In the genomic region with DNA sequence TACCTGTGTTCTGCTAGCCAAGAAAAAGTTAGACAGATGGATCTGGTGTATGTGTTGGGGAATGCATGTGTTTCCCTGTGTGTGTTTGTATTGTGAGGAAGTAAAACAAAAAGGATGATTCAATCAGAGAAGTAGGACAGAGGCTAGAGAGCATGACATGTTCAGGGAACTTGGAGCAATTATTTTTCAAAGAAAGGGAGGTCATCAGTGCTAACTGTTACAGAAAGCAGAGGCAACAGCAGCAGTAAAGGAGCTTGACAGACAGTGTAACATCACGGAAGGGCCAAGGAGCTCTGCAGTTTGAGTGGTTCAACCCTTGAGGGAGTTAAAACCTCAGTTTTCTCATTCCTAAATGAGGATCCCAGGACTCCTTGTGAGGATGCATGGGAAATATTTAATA, we compare ENCODE assay signal across 33 cellular contexts. TPM values are rescaled to one million over a fixed set of nuclear protein-coding genes. Genes with fewer than 3 reads are reported as not detected.
DNase-seq lines count a peak whose midpoint lies in the region; ATAC-seq, FAIRE-seq and TF ChIP-seq lines count a peak whose summit lies in the region.
"Had no signal": no experiment of that assay in that cellular context is flagged by ENCODE, and none has a peak within 500 bp of the region (broad histone marks: within the 10 kb centered on the region; RNA-seq: fewer than 3 reads in every experiment).

No MANE protein-coding gene starts in this region.

- CTCF ChIA-PET in HepG2 (lab: Yijun Ruan, JAX; ENCODE audit: low intra/inter-chr PET ratio, low total read pairs), result no interaction called here

- no peak for TF ChIP-seq RAD21 in HepG2 (CRISPR knock-in tag; IDR thresholded peaks at IDR 0.05)

- TF ChIP-seq EP300 in HepG2 (IDR thresholded peaks at IDR 0.05; ENCODE audit: low read depth in 2 of 2, low read length in 2 of 2), result no peak
- TF ChIP-seq EP300 in HepG2 (CRISPR knock-in tag; IDR thresholded peaks at IDR 0.05; ENCODE audit: borderline replicate concordance), result no peak
- no peak for TF ChIP-seq EP300 in ovary (IDR thresholded peaks at IDR 0.05)

- in situ Hi-C loops in HepG2 (cut with HindIII; ENCODE audit: extremely low pct_ligation_motif_present, low pct_unique_long_range_greater_than_20kb), result no loop called here

- 14% methylated on average over 1 of the region's 1 CpG for WGBS in HepG2 (ENCODE audit: low lambda C conversion rate)
- WGBS in ovary, 3 donors, result 52 to 60% (median 57%) methylated on average over 1 of the region's 1 CpG

- intact Hi-C loops in HepG2 (cut with micrococcal nuclease; ENCODE audit: unreplicated experiment), result loop anchor here (10.0 kb wide), 1 partner anchor 113 kb away; no protein-coding TSS in a partner anchor
- intact Hi-C loops in sciatic nerve (cut with DNase I), result no loop called here
- intact Hi-C loops in ovary (cut with DNase I), result no loop called here

- ATAC-seq in HepG2 (no peak), sciatic nerve (peak; percentile 44), GM18511 (IDR thresholded peaks at IDR 0.05; ENCODE audit: unreplicated experiment) (no peak)
- ATAC-seq: activated CD4-positive, alpha-beta T cell treated with anti-CD3 and anti-CD28 coated beads for 36 hours; activated CD8-positive, alpha-beta T cell treated with anti-CD3 and anti-CD28 coated beads, Interleukin-2, amount 10 ng/mL, durations not matched to agents 7 days and 5 days; right cardiac atrium; stimulated activated memory B cell treated with anti-CD40 and anti-IgM and Interleukin-4, amounts not matched to agents 10 μg/mL and 1 μg/mL and 100 μg/mL, for 72 hours; T-helper 17 cell had no signal

- TF ChIP-seq CTCF in HepG2 (CRISPR knock-in tag; IDR thresholded peaks at IDR 0.05), result no peak
- no peak for TF ChIP-seq CTCF in ovary (IDR thresholded peaks at IDR 0.05)

- H3K4me2 ChIP-seq in Karpas-422 (ENCODE audit: low read depth, low read length, poor library complexity, severe bottlenecking) (peak overlapping the region; percentile 53), HepG2 (ENCODE audit: low read depth, low read length) (no peak overlapping the region)
- H3K4me2 ChIP-seq: SK-N-SH had no signal

- H3K4me3 ChIP-seq in Karpas-422 (ENCODE audit: low read length), result no peak overlapping the region
- H3K4me3 ChIP-seq in SJCRH30, result no peak overlapping the region
- no peak overlapping the region for H3K4me3 ChIP-seq in HepG2 (replicated peaks in 1 of 3; ENCODE audit: insufficient read depth in 1 of 3, low read depth in 2 of 3, low read length in 3 of 3)
- H3K4me3 ChIP-seq in ovary, result no peak overlapping the region
- H3K4me3 ChIP-seq: GM23248, upper lobe of left lung had no signal

- H3K27ac ChIP-seq in Karpas-422 (ENCODE audit: low read length) (peak overlapping the region; percentile 45), SJCRH30 (peak overlapping the region; percentile 58; the same call in 1 of the 2 replicates), HepG2 (ENCODE audit: extremely low read length, insufficient read depth, low read length) (no peak overlapping the region), ovary (no peak overlapping the region)
- H3K27ac ChIP-seq: GM23248, upper lobe of left lung had no signal

- H3K9ac ChIP-seq in Karpas-422 (ENCODE audit: low read length) (0 out of 2 replicates have a peak overlapping the region, but pooled peaks have one; percentile 6), HepG2 (ENCODE audit: insufficient read depth, low read depth, low read length) (no peak overlapping the region)
- H3K9ac ChIP-seq: GM23248, SK-N-SH had no signal

- H4K20me1 ChIP-seq in Karpas-422 (ENCODE audit: insufficient read depth, low read depth, low read length) (no peaks in the 10 kb centered on the region), HepG2 (ENCODE audit: insufficient read depth, low read length) (no peaks in the 10 kb centered on the region)

- H3K36me3 ChIP-seq in Karpas-422 (ENCODE audit: insufficient read depth, low read length), result no peaks in the 10 kb centered on the region
- H3K36me3 ChIP-seq in SJCRH30, result peaks cover 4% of the 10 kb centered on the region; the same call in 1 of the 2 replicates
- no peaks in the 10 kb centered on the region for H3K36me3 ChIP-seq in HepG2 (replicated peaks in 1 of 2; ENCODE audit: control insufficient read depth in 1 of 2, insufficient read depth in 2 of 2, low read length in 2 of 2)
- H3K36me3 ChIP-seq in ovary, result no peaks in the 10 kb centered on the region
- H3K36me3 ChIP-seq: upper lobe of left lung had no signal

- H3K27me3 ChIP-seq in Karpas-422 (ENCODE audit: low read length), result no peaks in the 10 kb centered on the region
- H3K27me3 ChIP-seq in SJCRH30, result no peaks in the 10 kb centered on the region
- H3K27me3 ChIP-seq in HepG2 (ENCODE audit: control insufficient read depth in 1 of 2, insufficient read depth in 2 of 2, low read length in 2 of 2), result no peaks in the 10 kb centered on the region
- no peaks in the 10 kb centered on the region for H3K27me3 ChIP-seq in ovary
- H3K27me3 ChIP-seq: upper lobe of left lung had no signal

- POLR2A ChIA-PET in HepG2 (lab: Yijun Ruan, JAX), result no interaction called here

- H3K9me3 ChIP-seq in Karpas-422 (ENCODE audit: low read length) (no peaks in the 10 kb centered on the region), SJCRH30 (replicated peaks) (no peaks in the 10 kb centered on the region), HepG2 (ENCODE audit: low read length) (no peaks in the 10 kb centered on the region), ovary (no peaks in the 10 kb centered on the region)
- H3K9me3 ChIP-seq: upper lobe of left lung had no signal

- FAIRE-seq in HepG2 (lab: Jason Lieb, UNC), result no peak
- FAIRE-seq: astrocyte, GM12892 had no signal

- H3K9me2 ChIP-seq in Karpas-422 (replicated peaks; ENCODE audit: insufficient read depth, low read length), result no peaks in the 10 kb centered on the region
- H3K9me2 ChIP-seq: SK-N-SH had no signal

- DNase-seq in Karpas-422, result peak; percentile 54
- DNase-seq in SJCRH30, result peak in 1 of 2 experiments; percentile 26
- DNase-seq in HepG2 (ENCODE audit: low spot score), result no peak
- no peak for DNase-seq in sciatic nerve (ENCODE audit: low spot score)
- no peak for DNase-seq in ovary
- DNase-seq in A172 (ENCODE audit: low spot score), result no peak
- DNase-seq: activated CD4-positive, alpha-beta T cell treated with anti-CD3 and anti-CD28 coated beads for 36 hours; activated CD8-positive, alpha-beta T cell treated with anti-CD3 and anti-CD28 coated beads, Interleukin-2, amount 10 ng/mL, durations not matched to agents 7 days and 5 days; activated gamma-delta T cell; activated naive CD8-positive, alpha-beta T cell treated with anti-CD3 and anti-CD28 coated beads, Interleukin-2, amount 10 ng/mL, durations not matched to agents 7 days and 5 days; activated T-cell treated with anti-CD3 and anti-CD28 coated beads for 4 hours; CD4-positive, CD25-positive, alpha-beta regulatory T cell; GM23248; hippocampal formation; naive B cell; NCI-H1105; NCI-H1930; NCI-H748 treated with DMSO at 0.1 percent for 48 hours; right cardiac atrium; SK-N-SH; stimulated activated CD4-positive, alpha-beta T cell treated with anti-CD3 and anti-CD28 coated beads, Interleukin-4, amount 100 ng/mL, for 1 hour; substantia nigra; T-helper 17 cell had no signal

- H3K4me1 ChIP-seq in Karpas-422 (ENCODE audit: low read length) (peaks cover 29% of the 10 kb centered on the region), SJCRH30 (peaks cover 34% of the 10 kb centered on the region), HepG2 (ENCODE audit: insufficient read depth, low read length) (no peaks in the 10 kb centered on the region), ovary (ENCODE audit: insufficient read depth) (no peaks in the 10 kb centered on the region)
- H3K4me1 ChIP-seq: upper lobe of left lung had no signal

- BruUV-seq in HepG2 (replicated peaks; lab: Mats Ljungman, UMichigan), result no TSS peak

- peak overlapping the region; percentile 73 for H2AFZ ChIP-seq in Karpas-422 (ENCODE audit: low read length)
- H2AFZ ChIP-seq in HepG2 (ENCODE audit: low read length), result no peak overlapping the region
- H2AFZ ChIP-seq: GM23248 had no signal

- no peak for TF ChIP-seq POLR2A in HepG2 (IDR thresholded peaks at IDR 0.05; ENCODE audit: insufficient read depth in 1 of 2, low read depth in 2 of 2, low read length in 2 of 2)
- no peak for TF ChIP-seq POLR2A in ovary (IDR thresholded peaks at IDR 0.05)

- no peaks in the 10 kb centered on the region for H3K79me2 ChIP-seq in Karpas-422 (ENCODE audit: low read length)
- no peaks in the 10 kb centered on the region for H3K79me2 ChIP-seq in HepG2 (ENCODE audit: insufficient read depth, low read length)

RNA-seq across cellular contexts. Expression of gene SPINK1, which starts 13.2 kb away (rescaled TPM):
- total RNA-seq in Karpas-422 (2014; rRNA removed; shearing (Covaris generic); ENCODE audit: low replicate concordance), result not detected in 2 replicates
- not detected in 2 replicates for total RNA-seq in SJCRH30 (2014; rRNA removed; shearing (Covaris generic))
- total RNA-seq in HepG2 (2016; rRNA removed; fragmentation: Illumina TruSeq; extraction: Trizol), result 12.1 and 14.7 TPM in 2 replicates
- 5.9 and 13.9 TPM in 2 replicates for total RNA-seq in HepG2 (2016; cell fraction: cytosol; rRNA removed; fragmentation: Illumina TruSeq; extraction: Trizol; ENCODE audit: low read depth)
- total RNA-seq in HepG2 (2016; cell fraction: insoluble cytoplasmic fraction; rRNA removed; fragmentation: Illumina TruSeq; extraction: Trizol), result 11.2 and 17.2 TPM in 2 replicates
- 6.5 and 7.8 TPM in 2 replicates for total RNA-seq in HepG2 (2016; cell fraction: membrane; rRNA removed; fragmentation: Illumina TruSeq; extraction: Trizol)
- 12.0 and 15.7 TPM in 2 replicates for total RNA-seq in HepG2 (2016; cell fraction: nucleus; rRNA removed; fragmentation: Illumina TruSeq; extraction: Trizol)
- 17.1 and 27.5 TPM in 2 replicates for polyA plus RNA-seq in HepG2 (2011; rRNA removed)
- polyA plus RNA-seq in HepG2 (2011; cell fraction: cytosol; rRNA removed), result 16.9 and 24.8 TPM in 2 replicates
- 1.2 and 10.2 TPM in 2 replicates for polyA plus RNA-seq in HepG2 (2011; cell fraction: nucleus; rRNA removed)
- 6.0 and 22.0 TPM in 2 replicates for polyA plus RNA-seq in HepG2 (2012)
- polyA plus RNA-seq in HepG2 (2016; cell fraction: cytosol; fragmentation: Illumina TruSeq; extraction: Trizol; ENCODE audit: low read depth), result 5.1 and 7.9 TPM in 2 replicates
- 5.7 and 6.0 TPM in 2 replicates for polyA plus RNA-seq in HepG2 (2016; cell fraction: insoluble cytoplasmic fraction; fragmentation: Illumina TruSeq; extraction: Trizol; ENCODE audit: low read depth)
- polyA plus RNA-seq in HepG2 (2016; cell fraction: membrane; fragmentation: Illumina TruSeq; extraction: Trizol; ENCODE audit: low read depth), result 5.1 TPM in 2 replicates
- 11.9 and 13.9 TPM in 2 replicates for polyA plus RNA-seq in HepG2 (2016; cell fraction: nucleus; fragmentation: Illumina TruSeq; extraction: Trizol; ENCODE audit: insufficient read depth, low read depth)
- polyA minus RNA-seq in HepG2 (2011; rRNA and poly(A)+ RNA removed; ENCODE audit: low replicate concordance), result 3.9 TPM in 1 of 2 replicates, not detected in the other
- polyA minus RNA-seq in HepG2 (2011; cell fraction: cytosol; rRNA and poly(A)+ RNA removed), result 0.88 and 5.3 TPM in 2 replicates
- polyA minus RNA-seq in HepG2 (2011; cell fraction: nucleus; rRNA and poly(A)+ RNA removed), result 1.1 and 1.5 TPM in 2 replicates
- 2.8 TPM for total RNA-seq in sciatic nerve
- 10 to 100 TPM in 2 of 7 donors, not detected in 5; 13.1 to 24.2 TPM for total RNA-seq in ovary
- not detected for polyA plus RNA-seq in ovary
- 0.72 and 55.3 TPM in 2 replicates for total RNA-seq in A172 (2014; rRNA removed; shearing (Covaris generic))
- total RNA-seq: activated CD4-positive, alpha-beta T cell treated with anti-CD3 and anti-CD28 coated beads for 36 hours; activated CD8-positive, alpha-beta T cell treated with anti-CD3 and anti-CD28 coated beads, Interleukin-2, amount 10 ng/mL, durations not matched to agents 7 days and 5 days; activated naive CD8-positive, alpha-beta T cell treated with anti-CD3 and anti-CD28 coated beads, Interleukin-2, amount 10 ng/mL, durations not matched to agents 7 days and 5 days; astrocyte; CD4-positive, CD25-positive, alpha-beta regulatory T cell; dermis microvascular lymphatic vessel endothelial cell; fibroblast of lung; GM23248; LHCN-M2; OCI-LY7; omental fat pad; T-helper 17 cell had no signal
- polyA plus RNA-seq: CD4-positive, CD25-positive, alpha-beta regulatory T cell; fibroblast of lung; GM23248; SK-N-SH had no signal

RNA-seq across cellular contexts. Expression of gene JAKMIP2, which starts 35.8 kb away (rescaled TPM):
- total RNA-seq in Karpas-422 (2014; rRNA removed; shearing (Covaris generic); ENCODE audit: low replicate concordance), result 39.5 and 58.7 TPM in 2 replicates
- total RNA-seq in SJCRH30 (2014; rRNA removed; shearing (Covaris generic)), result 83.8 and 88.6 TPM in 2 replicates
- total RNA-seq in HepG2 (2016; rRNA removed; fragmentation: Illumina TruSeq; extraction: Trizol), result 1.9 and 2.1 TPM in 2 replicates
- total RNA-seq in HepG2 (2016; cell fraction: cytosol; rRNA removed; fragmentation: Illumina TruSeq; extraction: Trizol; ENCODE audit: low read depth), result 0.18 and 0.61 TPM in 2 replicates
- 1.6 and 3.4 TPM in 2 replicates for total RNA-seq in HepG2 (2016; cell fraction: insoluble cytoplasmic fraction; rRNA removed; fragmentation: Illumina TruSeq; extraction: Trizol)
- 1.6 and 1.9 TPM in 2 replicates for total RNA-seq in HepG2 (2016; cell fraction: membrane; rRNA removed; fragmentation: Illumina TruSeq; extraction: Trizol)
- total RNA-seq in HepG2 (2016; cell fraction: nucleus; rRNA removed; fragmentation: Illumina TruSeq; extraction: Trizol), result 1.6 and 1.8 TPM in 2 replicates
- polyA plus RNA-seq in HepG2 (2011; rRNA removed), result 0.04 TPM in 2 replicates
- polyA plus RNA-seq in HepG2 (2011; cell fraction: cytosol; rRNA removed), result 0.01 and 0.03 TPM in 2 replicates
- 0.05 TPM in 1 of 2 replicates, not detected in the other for polyA plus RNA-seq in HepG2 (2011; cell fraction: nucleus; rRNA removed)
- 0.20 and 0.34 TPM in 2 replicates for polyA plus RNA-seq in HepG2 (2012)
- polyA plus RNA-seq in HepG2 (2016; cell fraction: cytosol; fragmentation: Illumina TruSeq; extraction: Trizol; ENCODE audit: low read depth), result 0.22 and 0.36 TPM in 2 replicates
- polyA plus RNA-seq in HepG2 (2016; cell fraction: insoluble cytoplasmic fraction; fragmentation: Illumina TruSeq; extraction: Trizol; ENCODE audit: low read depth), result 1.9 and 2.1 TPM in 2 replicates
- 0.56 and 0.71 TPM in 2 replicates for polyA plus RNA-seq in HepG2 (2016; cell fraction: membrane; fragmentation: Illumina TruSeq; extraction: Trizol; ENCODE audit: low read depth)
- polyA plus RNA-seq in HepG2 (2016; cell fraction: nucleus; fragmentation: Illumina TruSeq; extraction: Trizol; ENCODE audit: insufficient read depth, low read depth), result 1.00 and 2.7 TPM in 2 replicates
- not detected in 2 replicates for polyA minus RNA-seq in HepG2 (2011; rRNA and poly(A)+ RNA removed; ENCODE audit: low replicate concordance)
- 0.10 TPM in 1 of 2 replicates, not detected in the other for polyA minus RNA-seq in HepG2 (2011; cell fraction: cytosol; rRNA and poly(A)+ RNA removed)
- 0.13 and 0.25 TPM in 2 replicates for polyA minus RNA-seq in HepG2 (2011; cell fraction: nucleus; rRNA and poly(A)+ RNA removed)
- 14.6 TPM for total RNA-seq in sciatic nerve
- 1 to 10 TPM in 1 of 7 donors, under 1 TPM in 6; 0.10 to 1.2 (median 0.24) TPM for total RNA-seq in ovary
- 1 to 10 TPM in 1 of 2 donors, under 1 TPM in 1; 0.18 to 7.0 TPM for polyA plus RNA-seq in ovary
- 12.5 and 15.6 TPM in 2 replicates for total RNA-seq in A172 (2014; rRNA removed; shearing (Covaris generic))
- total RNA-seq: dermis microvascular lymphatic vessel endothelial cell, GM23248 had no signal

Comparison
In these comparisons a context has a peak if more than half of its experiments do, and no peak if none do; other contexts are left out.
1. H3K27ac ChIP-seq: peak in Karpas-422 (single experiment) and SJCRH30 (single experiment); none in HepG2 (single experiment) and ovary (0 of 2).